ENCODE assay signal across 18 cellular contexts in genomic region chr9:110753734-110754231, GRCh38.
DNase-seq lines count a peak whose midpoint lies in the region; ATAC-seq, FAIRE-seq and TF ChIP-seq lines count a peak whose summit lies in the region.
"Had no signal": no experiment of that assay in that cellular context is flagged by ENCODE, and none has a peak within 500 bp of the region (broad histone marks: within the 10 kb centered on the region; RNA-seq: fewer than 3 reads in every experiment).

No MANE protein-coding gene starts in this region.

- H3K4me3 ChIP-seq in SK-N-SH (ENCODE audit: low read depth in 2 of 2, low read length in 1 of 2): no peak overlapping the region
- H3K4me3 ChIP-seq in fibroblast of pulmonary artery (replicated peaks; ENCODE audit: low read depth, low read length): no peak overlapping the region
- H3K4me3 ChIP-seq: spleen, tibial artery had no signal

- CTCF ChIA-PET in SK-N-SH (lab: Yijun Ruan, JAX): interaction anchor here (0.6 to 1.7 kb wide), 3 partner anchors 10 to 135 kb away, joined by 3 to 5 read pairs (median 3); no protein-coding TSS in a partner anchor

- no peaks in the 10 kb centered on the region for H4K20me1 ChIP-seq in SK-N-SH (ENCODE audit: insufficient read depth)

- no peaks in the 10 kb centered on the region for H3K27me3 ChIP-seq in SK-N-SH (ENCODE audit: insufficient read depth)
- H3K27me3 ChIP-seq in foreskin keratinocyte: no peaks in the 10 kb centered on the region
- H3K27me3 ChIP-seq: spleen, tibial artery had no signal

- H3K36me3 ChIP-seq in SK-N-SH (replicated peaks in 1 of 2; ENCODE audit: control insufficient read depth in 1 of 2, insufficient read depth in 2 of 2, low read length in 1 of 2): no peaks in the 10 kb centered on the region
- H3K36me3 ChIP-seq: spleen, tibial artery had no signal

- TF ChIP-seq RAD21 in SK-N-SH (IDR thresholded peaks at IDR 0.05; ENCODE audit: low read length): peak; percentile 41; the same call in 1 of the 2 replicates

- TF ChIP-seq EP300 in SK-N-SH (IDR thresholded peaks at IDR 0.05; ENCODE audit: borderline replicate concordance in 1 of 2, low read depth in 1 of 2, low read length in 1 of 2): peak in 1 of 2 experiments; percentile 97; a peak in 2 of 4 replicates

- H3K9me2 ChIP-seq in SK-N-SH: 0 out of 2 replicates have a peak, but pooled peaks cover 4% of the 10 kb centered on the region

- POLR2A ChIA-PET in SK-N-SH (lab: Yijun Ruan, JAX): no interaction called here

- H3K4me1 ChIP-seq in SK-N-SH (ENCODE audit: control insufficient read depth in 1 of 2, insufficient read depth in 2 of 2, low read depth in 1 of 2, low read length in 1 of 2): peaks cover 9 to 28% of the 10 kb centered on the region in 2 experiments; a peak in 3 of 4 replicates
- peaks cover 25% of the 10 kb centered on the region for H3K4me1 ChIP-seq in foreskin keratinocyte
- H3K4me1 ChIP-seq: spleen had no signal

- H3K9ac ChIP-seq in SK-N-SH: no peak overlapping the region

- no peaks in the 10 kb centered on the region for H3K9me3 ChIP-seq in SK-N-SH
- H3K9me3 ChIP-seq: spleen, tibial artery had no signal

- H3F3A ChIP-seq in SK-N-SH (replicated peaks; ENCODE audit: insufficient read depth): peaks cover 14% of the 10 kb centered on the region

- no peak overlapping the region for H2AFZ ChIP-seq in SK-N-SH (ENCODE audit: low read depth)

- no peaks in the 10 kb centered on the region for H3K79me2 ChIP-seq in SK-N-SH (ENCODE audit: insufficient read depth)

- no peak overlapping the region for H3K4me2 ChIP-seq in SK-N-SH

- ATAC-seq in HG03196 (IDR thresholded peaks at IDR 0.05; ENCODE audit: unreplicated experiment) (no peak), foreskin keratinocyte (no peak), GM18511 (IDR thresholded peaks at IDR 0.05; ENCODE audit: unreplicated experiment) (no peak)
- ATAC-seq: CD8-positive, alpha-beta T cell had no signal

- FAIRE-seq in frontal cortex (lab: Jason Lieb, UNC): no peak

- H3K27ac ChIP-seq in SK-N-SH (ENCODE audit: low read depth in 2 of 2, low read length in 1 of 2): peak overlapping the region; percentile 70 to 83; a peak in 2 of 4 replicates
- no peak overlapping the region for H3K27ac ChIP-seq in foreskin keratinocyte
- H3K27ac ChIP-seq: spleen, tibial artery had no signal

- DNase-seq in HCEC 1CT (peak; percentile 65), SK-N-SH (peak; percentile 55), fibroblast of pulmonary artery (ENCODE audit: low read depth) (peak; percentile 86), frontal cortex (ENCODE audit: low spot score in 2 of 2) (no peak), foreskin keratinocyte (no peak)
- DNase-seq: activated CD4-positive, alpha-beta T cell treated with anti-CD3 and anti-CD28 coated beads, Interleukin-2, amount 50 U/mL, for 4 hours; activated naive CD8-positive, alpha-beta T cell treated with anti-CD3 and anti-CD28 coated beads, Interleukin-2, amount 10 ng/mL, durations not matched to agents 7 days and 5 days; CD8-positive, alpha-beta T cell; central memory CD4-positive, alpha-beta T cell; DND-41; effector CD4-positive, alpha-beta T cell; glutamatergic neuron; NCI-H1436 treated with DMSO at 0.1 percent for 48 hours; NCI-H345; spleen; tibial artery had no signal

- WGBS in SK-N-SH (ENCODE audit: low lambda C conversion rate): 52% methylated on average over 1 of the region's 1 CpG

- TF ChIP-seq CTCF in SK-N-SH (IDR thresholded peaks at IDR 0.05) (no peak), fibroblast of pulmonary artery (IDR thresholded peaks at IDR 0.05; ENCODE audit: low read length, missing control alignments) (no peak), foreskin keratinocyte (conservative IDR thresholded peaks at IDR 0.05) (no peak)

TF ChIP-seq in SK-N-SH, 30 proteins besides CTCF, POLR2A, EP300 and RAD21:
- TF ChIP-seq CHD2 (IDR thresholded peaks at IDR 0.05; ENCODE audit: low read length, partially characterized antibody) (peak; percentile 80), PBX3 (IDR thresholded peaks at IDR 0.05) (peak; percentile 23; the same call in 1 of the 2 replicates), EZH2phosphoT487 (IDR thresholded peaks at IDR 0.05; ENCODE audit: borderline replicate concordance, low read depth) (no peak), GABPA (IDR thresholded peaks at IDR 0.05; ENCODE audit: low read depth) (no peak), GATA2 (CRISPR knock-in tag; IDR thresholded peaks at IDR 0.05) (peak; percentile 94), FOXJ3 (CRISPR knock-in tag; IDR thresholded peaks at IDR 0.05) (peak; percentile 85), RCOR1 (IDR thresholded peaks at IDR 0.05; ENCODE audit: low read length) (peak; percentile 97), NRF1 (IDR thresholded peaks at IDR 0.05; ENCODE audit: low read depth, low read length) (no peak), ZBTB33 (IDR thresholded peaks at IDR 0.05; ENCODE audit: borderline replicate concordance, low read depth) (no peak), POLR2AphosphoS5 (IDR thresholded peaks at IDR 0.05; ENCODE audit: low read depth, low read length) (peak; percentile 78), TCF12 (IDR thresholded peaks at IDR 0.05) (peak; percentile 93)

Comparison
In these comparisons a context has a peak if more than half of its experiments do, and no peak if none do; other contexts are left out.
1. DNase-seq: peak in HCEC 1CT (single experiment), SK-N-SH (single experiment) and fibroblast of pulmonary artery (single experiment); none in frontal cortex (0 of 2) and foreskin keratinocyte (0 of 2).